ENCODE assay signal across 26 cellular contexts in the genomic region with DNA sequence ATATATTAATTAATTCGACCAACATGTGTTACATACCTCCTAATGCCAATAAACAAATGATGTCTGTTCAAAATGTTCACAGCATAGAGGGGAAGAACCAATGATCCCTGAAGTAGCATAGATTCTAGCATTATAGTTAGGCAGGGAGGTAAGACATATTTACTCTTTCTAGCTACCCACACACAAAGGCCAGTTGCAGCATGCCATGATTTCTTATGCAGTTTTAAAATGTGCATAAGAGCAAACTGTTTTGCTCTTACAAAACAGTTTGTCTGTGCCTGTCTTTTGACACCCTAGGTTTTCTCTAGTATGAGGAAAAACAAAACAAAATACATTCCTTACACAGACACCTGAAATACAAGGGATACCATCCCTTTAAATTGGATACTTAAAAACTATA.
DNase-seq lines count a peak whose midpoint lies in the region; ATAC-seq, FAIRE-seq and TF ChIP-seq lines count a peak whose summit lies in the region.
"Had no signal": no experiment of that assay in that cellular context is flagged by ENCODE, and none has a peak within 500 bp of the region (broad histone marks: within the 10 kb centered on the region; RNA-seq: fewer than 3 reads in every experiment).

No MANE protein-coding gene starts in this region.

- H3K9me2 ChIP-seq in GM23248 (ENCODE audit: insufficient read depth): no peaks in the 10 kb centered on the region

- H3K14ac ChIP-seq in mesenchymal stem cell (ENCODE audit: low read length in 2 of 2): no peak overlapping the region

- no peak overlapping the region for H2BK5ac ChIP-seq in mesenchymal stem cell (ENCODE audit: low read depth, low read length, poor library complexity, severe bottlenecking)

- H3K36me3 ChIP-seq in GM23248 (ENCODE audit: low read depth) (no peaks in the 10 kb centered on the region), mesenchymal stem cell (ENCODE audit: control insufficient read depth in 1 of 2, insufficient read depth in 2 of 2, low read depth in 1 of 2, low read length in 2 of 2) (peaks cover 0 to 26% of the 10 kb centered on the region in 2 experiments)
- H3K36me3 ChIP-seq: BE2C, BLaER1 had no signal

- H3K79me1 ChIP-seq in mesenchymal stem cell (replicated peaks; ENCODE audit: low read length, poor library complexity, severe bottlenecking): peaks cover 3% of the 10 kb centered on the region

- H4K20me1 ChIP-seq in GM23248 (ENCODE audit: insufficient read depth): no peaks in the 10 kb centered on the region
- H4K20me1 ChIP-seq: BLaER1 had no signal

- H4K8ac ChIP-seq in mesenchymal stem cell (ENCODE audit: low read length): no peak overlapping the region

- FAIRE-seq in GM18507 (lab: Jason Lieb, UNC): peak; percentile 5
- FAIRE-seq: A204.1, GM12878, GM12892, GM19239 had no signal

- no peak overlapping the region for H2BK12ac ChIP-seq in mesenchymal stem cell (ENCODE audit: low read length in 2 of 2)

- peaks cover 19% of the 10 kb centered on the region for H3K4me1 ChIP-seq in GM23248 (ENCODE audit: insufficient read depth)
- no peaks in the 10 kb centered on the region for H3K4me1 ChIP-seq in mesenchymal stem cell (ENCODE audit: control insufficient read depth, insufficient read depth, low read depth, low read length)
- H3K4me1 ChIP-seq: BE2C, BLaER1 had no signal

- H3K27ac ChIP-seq in GM23248: no peak overlapping the region
- peak overlapping the region; percentile 70 for H3K27ac ChIP-seq in mesenchymal stem cell (ENCODE audit: low read length, poor library complexity, severe bottlenecking)
- no peak overlapping the region for H3K27ac ChIP-seq in substantia nigra (ENCODE audit: low read depth, low read length, poor library complexity, severe bottlenecking)
- H3K27ac ChIP-seq: BLaER1 had no signal

- in situ Hi-C loops in GM23248 (cut with MboI): no loop called here

- peak overlapping the region; percentile 22 for H3K4me2 ChIP-seq in GM23248 (ENCODE audit: unreplicated experiment)
- H3K4me2 ChIP-seq in mesenchymal stem cell (ENCODE audit: low read length, poor library complexity, severe bottlenecking): no peak overlapping the region
- H3K4me2 ChIP-seq: BLaER1 had no signal

- ATAC-seq in HG02642 (IDR thresholded peaks at IDR 0.05; ENCODE audit: poor library complexity, unreplicated experiment): no peak
- ATAC-seq: GM12878 had no signal

- H3K9me3 ChIP-seq in GM23248 (ENCODE audit: low read depth) (no peaks in the 10 kb centered on the region), mesenchymal stem cell (ENCODE audit: control insufficient read depth, low read length) (no peaks in the 10 kb centered on the region)
- H3K9me3 ChIP-seq: BE2C, BLaER1 had no signal

- H2BK15ac ChIP-seq in mesenchymal stem cell (ENCODE audit: low read depth, poor library complexity, severe bottlenecking): no peak overlapping the region

- no peak overlapping the region for H3K9ac ChIP-seq in GM23248
- no peak overlapping the region for H3K9ac ChIP-seq in mesenchymal stem cell (ENCODE audit: low read length)
- H3K9ac ChIP-seq: BLaER1 had no signal

- no peak overlapping the region for H2AFZ ChIP-seq in GM23248
- no peak overlapping the region for H2AFZ ChIP-seq in mesenchymal stem cell (ENCODE audit: low read depth, low read length)

- H3K79me2 ChIP-seq in GM23248 (ENCODE audit: insufficient read depth): no peaks in the 10 kb centered on the region

- no peak overlapping the region for H4K91ac ChIP-seq in mesenchymal stem cell (ENCODE audit: low read length)

- H3K23ac ChIP-seq in mesenchymal stem cell (ENCODE audit: low read length in 2 of 2): no peak overlapping the region

- no peak overlapping the region for H2BK120ac ChIP-seq in mesenchymal stem cell (ENCODE audit: low read depth, low read length)

- H3K18ac ChIP-seq in mesenchymal stem cell (ENCODE audit: low read depth in 1 of 2, low read length in 2 of 2): no peak overlapping the region

- WGBS in GM23248 (ENCODE audit: low coverage in 1 of 2, low lambda C conversion rate in 2 of 2, missing lambda C conversion rate in 2 of 2), 2 experiments: 92 to 96% methylated on average over 1 of the region's 1 CpG
- no CpG with 5 or more reads among the region's 1 CpG for WGBS in mesenchymal stem cell

- H3K4me3 ChIP-seq in GM23248 (no peak overlapping the region), epithelial cell of esophagus (ENCODE audit: low read length) (no peak overlapping the region), mesenchymal stem cell (ENCODE audit: insufficient read depth in 1 of 2, low read depth in 1 of 2, low read length in 2 of 2) (no peak overlapping the region)
- H3K4me3 ChIP-seq: BLaER1, GM12878 had no signal

- H2AK5ac ChIP-seq in mesenchymal stem cell (ENCODE audit: low read length, severe bottlenecking): no peak overlapping the region

- TF ChIP-seq CTCF in epithelial cell of esophagus (IDR thresholded peaks at IDR 0.05; ENCODE audit: insufficient read depth, low read depth, low read length, missing control alignments): no peak

- no peaks in the 10 kb centered on the region for H3K27me3 ChIP-seq in GM23248 (replicated peaks; ENCODE audit: insufficient read depth)
- H3K27me3 ChIP-seq in mesenchymal stem cell (ENCODE audit: control insufficient read depth in 1 of 2, insufficient read depth in 1 of 2, low read length in 2 of 2): no peaks in the 10 kb centered on the region
- H3K27me3 ChIP-seq: BE2C, BLaER1 had no signal

- DNase-seq in GM18507 (ENCODE audit: extremely low spot score, insufficient read length, low read depth) (no peak), GM23248 (no peak), epithelial cell of esophagus (ENCODE audit: low read depth) (peak; percentile 57), mesenchymal stem cell (no peak), substantia nigra (lab: John Stamatoyannopoulos, UW) (no peak), occipital lobe (lab: John Stamatoyannopoulos, UW) (no peak), pons (ENCODE audit: low spot score) (no peak)
- DNase-seq: 8988T; BE2C; C1 segment of cervical spinal cord; CD4-positive, alpha-beta memory T cell; CD4-positive, CD25-positive, alpha-beta regulatory T cell; CD8-positive, alpha-beta memory T cell; COR-L47; DMS 273 treated with DMSO at 0.1 percent for 48 hours; DMS153; DMS53; DMS79; DND-41; GDM1 had no signal

- H3K4ac ChIP-seq in mesenchymal stem cell (ENCODE audit: low read depth in 1 of 2, low read length in 2 of 2): no peak overlapping the region

- H3F3A ChIP-seq in GM23248 (ENCODE audit: insufficient read depth): no peaks in the 10 kb centered on the region
